ENCODE assay signal across 13 cellular contexts in genomic region chr10:35546824-35547225, GRCh38. TPM values are rescaled to one million over a fixed set of nuclear protein-coding genes. Genes with fewer than 3 reads are reported as not detected.
DNase-seq lines count a peak whose midpoint lies in the region; ATAC-seq and TF ChIP-seq lines count a peak whose summit lies in the region.
"Had no signal": no experiment of that assay in that cellular context is flagged by ENCODE, and none has a peak within 500 bp of the region (broad histone marks: within the 10 kb centered on the region; RNA-seq: fewer than 3 reads in every experiment).

No MANE protein-coding gene starts in this region.

- ATAC-seq in HG03460 (IDR thresholded peaks at IDR 0.05; ENCODE audit: unreplicated experiment), result no peak

- DNase-seq in AG04450 (ENCODE audit: low read depth, low spot score) (no peak), HS-5 (ENCODE audit: low read depth) (peak; percentile 37), astrocyte of the spinal cord (ENCODE audit: low read depth, low spot score) (peak; percentile 84), kidney epithelial cell (ENCODE audit: low read depth) (peak; percentile 73), GF-D8 (lab: John Stamatoyannopoulos, UW) (no peak), NCI-H128 (lab: John Stamatoyannopoulos, UW; ENCODE audit: unreplicated experiment) (no peak), NOMO-1 treated with DMSO at 0.1 percent for 48 hours (lab: John Stamatoyannopoulos, UW; ENCODE audit: unreplicated experiment) (no peak)
- DNase-seq: activated T-cell treated with anti-CD3 and anti-CD28 coated beads for 4 hours, Peyer's patch had no signal

- POLR2A ChIA-PET in AG04450 (lab: Yijun Ruan, JAX), result interaction anchor here (0.5 kb wide), 1 partner anchor 49 kb away, joined by 5 read pairs; no protein-coding TSS in a partner anchor

- no peaks in the 10 kb centered on the region for H3K36me3 ChIP-seq in kidney epithelial cell (ENCODE audit: control insufficient read depth, insufficient read depth, low read length)
- H3K36me3 ChIP-seq: breast epithelium had no signal

- in situ Hi-C loops in astrocyte of the spinal cord (cut with HindIII; ENCODE audit: low sequenced_read_pairs), result no loop called here

- no peaks in the 10 kb centered on the region for H3K9me3 ChIP-seq in AG04450 (ENCODE audit: control insufficient read depth, insufficient read depth, low read length)
- H3K9me3 ChIP-seq: breast epithelium, Peyer's patch had no signal

- no peak overlapping the region for H3K27ac ChIP-seq in AG04450 (ENCODE audit: low read depth, low read length)
- H3K27ac ChIP-seq: BLaER1 treated with 17β-estradiol and CSF1 and Interleukin-3, amounts not matched to agents 10 nM and 100 nM; HL-60; Peyer's patch had no signal

- TF ChIP-seq CTCF in AG04450 (IDR thresholded peaks at IDR 0.05; ENCODE audit: low read depth, low read length) (0 out of 2 replicates have a peak, but pooled peaks have one; percentile 17), astrocyte of the spinal cord (IDR thresholded peaks at IDR 0.05; ENCODE audit: low read depth, low read length) (peak; percentile 28), kidney epithelial cell (IDR thresholded peaks at IDR 0.05; ENCODE audit: insufficient read depth, low read length, poor library complexity, severe bottlenecking) (peak; percentile 52)

- CTCF ChIA-PET in AG04450 (lab: Charles Lee), result interaction anchor here (1.5 to 2.4 kb wide), 2 partner anchors 9 to 16 kb away, joined by 5 to 15 read pairs; no protein-coding TSS in a partner anchor

- no peaks in the 10 kb centered on the region for H3K27me3 ChIP-seq in AG04450 (ENCODE audit: control insufficient read depth, insufficient read depth, low read length)
- no peaks in the 10 kb centered on the region for H3K27me3 ChIP-seq in kidney epithelial cell (ENCODE audit: control insufficient read depth, insufficient read depth, low read length)
- H3K27me3 ChIP-seq: BLaER1 treated with 17β-estradiol and CSF1 and Interleukin-3, amounts not matched to agents 10 nM and 100 nM; breast epithelium; Peyer's patch had no signal

- H3K4me3 ChIP-seq in AG04450 (ENCODE audit: low read depth, low read length) (no peak overlapping the region), astrocyte of the spinal cord (ENCODE audit: low read depth, low read length) (no peak overlapping the region), kidney epithelial cell (ENCODE audit: low read depth, low read length) (no peak overlapping the region)
- H3K4me3 ChIP-seq: BLaER1 treated with 17β-estradiol and CSF1 and Interleukin-3, amounts not matched to agents 10 nM and 100 nM; breast epithelium; Peyer's patch had no signal

RNA-seq across cellular contexts. Expression of gene GJD4, which starts 58.3 kb away (rescaled TPM):
- not detected in 2 replicates for polyA plus RNA-seq in AG04450 (2011; rRNA removed)
- polyA minus RNA-seq in AG04450 (2011; rRNA and poly(A)+ RNA removed), result not detected in 2 replicates
- total RNA-seq in kidney epithelial cell, result not detected in 2 replicates
- total RNA-seq: breast epithelium, Peyer's patch had no signal

Comparison
In these comparisons a context has a peak if more than half of its experiments do, and no peak if none do; other contexts are left out.
1. DNase-seq: peak in HS-5 (single experiment), astrocyte of the spinal cord (single experiment) and kidney epithelial cell (single experiment); none in AG04450 (single experiment), GF-D8 (single experiment), NCI-H128 (single experiment) and NOMO-1 treated with DMSO at 0.1 percent for 48 hours (single experiment).
2. Peak in every context shown above with its lines, with median percentiles within 50 percentile points of each other: CTCF ChIP-seq.